7 cellular contexts compared by ENCODE assay signal in the genomic region with DNA sequence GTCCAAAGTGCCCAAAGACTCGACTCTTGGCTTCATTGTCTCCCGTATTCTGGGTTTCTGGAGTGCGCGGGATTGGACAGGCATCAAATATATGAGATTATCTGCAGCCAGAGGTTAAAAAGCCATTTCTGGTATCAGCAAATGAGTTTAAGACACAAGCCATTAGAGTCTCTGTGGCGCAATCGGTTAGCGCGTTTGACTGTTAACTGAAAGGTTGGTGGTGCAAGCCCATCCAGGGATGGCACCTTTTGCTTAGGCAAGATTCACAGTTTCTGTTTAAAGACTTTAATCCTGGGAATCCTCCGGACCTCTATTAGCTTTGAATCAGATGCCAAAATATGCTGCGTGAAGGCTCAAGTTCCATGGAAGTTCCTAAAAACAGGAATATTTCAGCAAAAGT. TPM values are rescaled to one million over a fixed set of nuclear protein-coding genes. Genes with fewer than 3 reads are reported as not detected.
"Had no signal": no experiment of that assay in that cellular context is flagged by ENCODE, and none has a peak within 500 bp of the region (broad histone marks: within the 10 kb centered on the region; RNA-seq: fewer than 3 reads in every experiment).

No MANE protein-coding gene starts in this region.

RNA-seq across cellular contexts. Expression of gene PPIAL4A, which starts 55.6 kb away (rescaled TPM):
- total RNA-seq: GM23248, H4, H7, HFFc6, HT-29, IMR-90, K562 had no signal
